Comparison of ENCODE assay signal across 1 cellular context in the genomic region with DNA sequence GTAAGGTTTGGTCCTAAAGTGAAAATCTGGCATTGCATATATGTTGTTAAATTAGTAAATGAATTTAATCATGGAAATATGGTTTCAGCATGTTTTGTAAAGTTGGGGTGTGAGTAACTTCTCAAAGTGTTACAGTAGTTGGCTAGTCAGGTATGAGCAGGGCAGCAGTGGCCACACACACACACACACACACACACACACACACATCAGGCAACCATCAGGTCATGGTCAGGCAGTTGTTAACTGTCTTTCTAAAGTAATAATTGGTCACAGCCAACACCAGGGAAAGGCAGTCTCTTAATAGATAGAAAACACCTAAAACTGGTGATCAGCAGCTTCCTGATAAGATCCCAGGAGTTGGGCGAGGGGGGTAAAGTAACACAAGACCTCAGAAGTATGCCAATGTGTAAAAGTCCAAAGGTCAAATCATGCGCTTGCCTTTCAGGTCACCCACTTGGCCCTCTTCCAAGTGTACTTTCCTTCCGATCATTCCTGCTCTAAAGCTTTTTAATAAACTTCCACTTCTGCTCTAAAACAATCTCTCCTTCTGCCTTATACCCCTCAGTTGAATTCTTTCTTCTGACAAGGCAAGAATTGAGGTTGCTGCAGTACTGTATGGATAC.
TF ChIP-seq lines count a peak whose summit lies in the region.

No MANE protein-coding gene starts in this region.

TF ChIP-seq in H1, 55 proteins besides CTCF, POLR2A, EP300 and RAD21:
- TF ChIP-seq MAFK (IDR thresholded peaks at IDR 0.05; ENCODE audit: low read depth, low read length): no peak
- no peak for TF ChIP-seq RNF2 (IDR thresholded peaks at IDR 0.05; ENCODE audit: borderline replicate concordance, low read depth, low read length, missing control alignments, poor library complexity, severe bottlenecking)
TF ChIP-seq in H1: peak in this region for 0.
